In the genomic region with DNA sequence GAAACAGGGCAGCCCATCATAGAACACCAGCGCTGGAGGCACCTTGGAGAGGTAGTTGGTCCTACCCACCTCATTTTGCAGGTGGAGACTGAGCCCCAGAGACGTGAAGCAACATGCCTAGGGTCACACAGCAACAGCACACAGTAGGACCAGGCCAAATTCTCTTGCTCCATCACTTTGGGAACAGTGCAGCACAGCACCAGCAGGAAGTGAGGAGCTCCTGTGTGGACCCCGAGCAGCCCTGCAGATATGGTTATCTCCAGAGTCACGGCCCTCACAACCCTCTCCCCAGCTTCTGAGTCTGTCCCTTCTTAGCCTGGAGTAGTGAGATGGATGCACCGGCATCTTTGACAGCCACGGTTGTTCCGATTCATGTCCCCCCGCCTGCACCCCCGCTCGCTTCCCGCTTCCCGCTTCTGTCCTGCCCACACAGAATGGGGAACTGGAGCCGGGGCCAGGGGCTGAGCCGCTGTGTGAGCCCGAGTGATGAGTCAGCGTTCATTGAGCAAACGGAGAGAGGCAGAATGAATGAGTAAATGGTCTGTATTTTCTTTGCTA, we compare ENCODE assay signal across 1 cellular context.
A peak's percentile ranks its signal among the peaks of the same experiment; 100 is the strongest.
TF ChIP-seq lines count a peak whose summit lies in the region.

No MANE protein-coding gene starts in this region.

TF ChIP-seq in K562, 482 proteins besides CTCF, POLR2A, EP300 and RAD21 (continued from another document and continues in another):
- TF ChIP-seq, protein P1, sequence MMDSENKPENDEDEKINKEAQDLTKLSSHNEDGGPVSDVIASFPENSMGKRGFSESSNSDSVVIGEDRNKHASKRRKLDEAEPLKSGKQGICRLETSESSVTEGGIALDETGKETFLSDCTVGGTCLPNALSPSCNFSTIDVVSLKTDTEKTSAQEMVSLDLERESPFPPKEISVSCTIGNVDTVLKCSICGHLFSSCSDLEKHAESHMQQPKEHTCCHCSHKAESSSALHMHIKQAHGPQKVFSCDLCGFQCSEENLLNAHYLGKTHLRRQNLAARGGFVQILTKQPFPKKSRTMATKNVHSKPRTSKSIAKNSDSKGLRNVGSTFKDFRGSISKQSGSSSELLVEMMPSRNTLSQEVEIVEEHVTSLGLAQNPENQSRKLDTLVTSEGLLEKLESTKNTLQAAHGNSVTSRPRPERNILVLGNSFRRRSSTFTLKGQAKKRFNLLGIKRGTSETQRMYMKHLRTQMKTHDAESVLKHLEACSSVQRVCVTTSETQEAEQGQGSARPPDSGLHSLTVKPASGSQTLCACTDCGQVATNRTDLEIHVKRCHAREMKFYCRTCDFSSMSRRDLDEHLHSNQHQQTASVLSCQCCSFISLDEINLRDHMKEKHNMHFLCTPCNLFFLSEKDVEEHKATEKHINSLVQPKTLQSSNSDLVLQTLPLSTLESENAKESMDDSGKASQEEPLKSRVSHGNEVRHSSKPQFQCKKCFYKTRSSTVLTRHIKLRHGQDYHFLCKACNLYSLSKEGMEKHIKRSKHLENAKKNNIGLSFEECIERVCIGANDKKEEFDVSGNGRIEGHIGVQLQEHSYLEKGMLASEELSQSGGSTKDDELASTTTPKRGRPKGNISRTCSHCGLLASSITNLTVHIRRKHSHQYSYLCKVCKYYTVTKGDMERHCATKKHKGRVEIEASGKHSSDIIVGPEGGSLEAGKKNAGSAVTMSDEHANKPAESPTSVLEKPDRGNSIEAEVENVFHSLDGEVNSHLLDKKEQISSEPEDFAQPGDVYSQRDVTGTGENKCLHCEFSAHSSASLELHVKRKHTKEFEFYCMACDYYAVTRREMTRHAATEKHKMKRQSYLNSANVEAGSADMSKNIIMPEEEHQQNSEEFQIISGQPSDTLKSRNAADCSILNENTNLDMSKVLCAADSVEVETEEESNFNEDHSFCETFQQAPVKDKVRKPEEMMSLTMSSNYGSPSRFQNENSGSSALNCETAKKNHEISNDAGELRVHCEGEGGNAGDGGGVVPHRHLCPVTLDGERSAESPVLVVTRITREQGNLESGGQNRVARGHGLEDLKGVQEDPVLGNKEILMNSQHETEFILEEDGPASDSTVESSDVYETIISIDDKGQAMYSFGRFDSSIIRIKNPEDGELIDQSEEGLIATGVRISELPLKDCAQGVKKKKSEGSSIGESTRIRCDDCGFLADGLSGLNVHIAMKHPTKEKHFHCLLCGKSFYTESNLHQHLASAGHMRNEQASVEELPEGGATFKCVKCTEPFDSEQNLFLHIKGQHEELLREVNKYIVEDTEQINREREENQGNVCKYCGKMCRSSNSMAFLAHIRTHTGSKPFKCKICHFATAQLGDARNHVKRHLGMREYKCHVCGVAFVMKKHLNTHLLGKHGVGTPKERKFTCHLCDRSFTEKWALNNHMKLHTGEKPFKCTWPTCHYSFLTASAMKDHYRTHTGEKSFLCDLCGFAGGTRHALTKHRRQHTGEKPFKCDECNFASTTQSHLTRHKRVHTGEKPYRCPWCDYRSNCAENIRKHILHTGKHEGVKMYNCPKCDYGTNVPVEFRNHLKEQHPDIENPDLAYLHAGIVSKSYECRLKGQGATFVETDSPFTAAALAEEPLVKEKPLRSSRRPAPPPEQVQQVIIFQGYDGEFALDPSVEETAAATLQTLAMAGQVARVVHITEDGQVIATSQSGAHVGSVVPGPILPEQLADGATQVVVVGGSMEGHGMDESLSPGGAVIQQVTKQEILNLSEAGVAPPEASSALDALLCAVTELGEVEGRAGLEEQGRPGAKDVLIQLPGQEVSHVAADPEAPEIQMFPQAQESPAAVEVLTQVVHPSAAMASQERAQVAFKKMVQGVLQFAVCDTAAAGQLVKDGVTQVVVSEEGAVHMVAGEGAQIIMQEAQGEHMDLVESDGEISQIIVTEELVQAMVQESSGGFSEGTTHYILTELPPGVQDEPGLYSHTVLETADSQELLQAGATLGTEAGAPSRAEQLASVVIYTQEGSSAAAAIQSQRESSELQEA (IDR thresholded peaks at IDR 0.05; ENCODE audit: low read depth): no peak
- TF ChIP-seq, protein P2, sequence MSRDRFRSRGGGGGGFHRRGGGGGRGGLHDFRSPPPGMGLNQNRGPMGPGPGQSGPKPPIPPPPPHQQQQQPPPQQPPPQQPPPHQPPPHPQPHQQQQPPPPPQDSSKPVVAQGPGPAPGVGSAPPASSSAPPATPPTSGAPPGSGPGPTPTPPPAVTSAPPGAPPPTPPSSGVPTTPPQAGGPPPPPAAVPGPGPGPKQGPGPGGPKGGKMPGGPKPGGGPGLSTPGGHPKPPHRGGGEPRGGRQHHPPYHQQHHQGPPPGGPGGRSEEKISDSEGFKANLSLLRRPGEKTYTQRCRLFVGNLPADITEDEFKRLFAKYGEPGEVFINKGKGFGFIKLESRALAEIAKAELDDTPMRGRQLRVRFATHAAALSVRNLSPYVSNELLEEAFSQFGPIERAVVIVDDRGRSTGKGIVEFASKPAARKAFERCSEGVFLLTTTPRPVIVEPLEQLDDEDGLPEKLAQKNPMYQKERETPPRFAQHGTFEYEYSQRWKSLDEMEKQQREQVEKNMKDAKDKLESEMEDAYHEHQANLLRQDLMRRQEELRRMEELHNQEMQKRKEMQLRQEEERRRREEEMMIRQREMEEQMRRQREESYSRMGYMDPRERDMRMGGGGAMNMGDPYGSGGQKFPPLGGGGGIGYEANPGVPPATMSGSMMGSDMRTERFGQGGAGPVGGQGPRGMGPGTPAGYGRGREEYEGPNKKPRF (IDR thresholded peaks at IDR 0.05; ENCODE audit: low read depth, low read length): no peak
- TF ChIP-seq CREBBP (IDR thresholded peaks at IDR 0.05; ENCODE audit: low read depth, low read length) (no peak), GTF2E2 (tag; IDR thresholded peaks at IDR 0.05) (no peak), PTTG1 (tag; IDR thresholded peaks at IDR 0.05; ENCODE audit: low read depth) (no peak), PPARD (CRISPR knock-in tag; IDR thresholded peaks at IDR 0.05) (no peak), TFAM (CRISPR knock-in tag; conservative IDR thresholded peaks at IDR 0.05) (no peak), CBX8 (IDR thresholded peaks at IDR 0.05; ENCODE audit: borderline replicate concordance, extremely low read depth, low read depth, low read length, poor library complexity, severe bottlenecking) (no peak), SNRNP70 (optimal IDR thresholded peaks at IDR 0.05; ENCODE audit: low read depth, low read length) (no peak), ZNF644 (tag; IDR thresholded peaks at IDR 0.05; ENCODE audit: low read depth) (no peak), ZSCAN32 (CRISPR knock-in tag; IDR thresholded peaks at IDR 0.05) (no peak), NFE2 (IDR thresholded peaks at IDR 0.05; ENCODE audit: low read depth) (peak; percentile 93), SNIP1 (IDR thresholded peaks at IDR 0.05; ENCODE audit: low read depth) (no peak), CCAR2 (IDR thresholded peaks at IDR 0.05; ENCODE audit: low read depth, low read length) (no peak), GATAD2A (IDR thresholded peaks at IDR 0.05) (no peak), MAFK (IDR thresholded peaks at IDR 0.05; ENCODE audit: low read length) (peak; percentile 95), PHF8 (IDR thresholded peaks at IDR 0.05; ENCODE audit: borderline replicate concordance, low read length) (no peak)
- TF ChIP-seq, protein P3, sequence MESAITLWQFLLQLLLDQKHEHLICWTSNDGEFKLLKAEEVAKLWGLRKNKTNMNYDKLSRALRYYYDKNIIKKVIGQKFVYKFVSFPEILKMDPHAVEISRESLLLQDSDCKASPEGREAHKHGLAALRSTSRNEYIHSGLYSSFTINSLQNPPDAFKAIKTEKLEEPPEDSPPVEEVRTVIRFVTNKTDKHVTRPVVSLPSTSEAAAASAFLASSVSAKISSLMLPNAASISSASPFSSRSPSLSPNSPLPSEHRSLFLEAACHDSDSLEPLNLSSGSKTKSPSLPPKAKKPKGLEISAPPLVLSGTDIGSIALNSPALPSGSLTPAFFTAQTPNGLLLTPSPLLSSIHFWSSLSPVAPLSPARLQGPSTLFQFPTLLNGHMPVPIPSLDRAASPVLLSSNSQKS (CRISPR knock-in tag; IDR thresholded peaks at IDR 0.05): no peak
- TF ChIP-seq, protein P4, sequence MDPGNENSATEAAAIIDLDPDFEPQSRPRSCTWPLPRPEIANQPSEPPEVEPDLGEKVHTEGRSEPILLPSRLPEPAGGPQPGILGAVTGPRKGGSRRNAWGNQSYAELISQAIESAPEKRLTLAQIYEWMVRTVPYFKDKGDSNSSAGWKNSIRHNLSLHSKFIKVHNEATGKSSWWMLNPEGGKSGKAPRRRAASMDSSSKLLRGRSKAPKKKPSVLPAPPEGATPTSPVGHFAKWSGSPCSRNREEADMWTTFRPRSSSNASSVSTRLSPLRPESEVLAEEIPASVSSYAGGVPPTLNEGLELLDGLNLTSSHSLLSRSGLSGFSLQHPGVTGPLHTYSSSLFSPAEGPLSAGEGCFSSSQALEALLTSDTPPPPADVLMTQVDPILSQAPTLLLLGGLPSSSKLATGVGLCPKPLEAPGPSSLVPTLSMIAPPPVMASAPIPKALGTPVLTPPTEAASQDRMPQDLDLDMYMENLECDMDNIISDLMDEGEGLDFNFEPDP (CRISPR knock-in tag; IDR thresholded peaks at IDR 0.05): no peak
- TF ChIP-seq, protein P5, sequence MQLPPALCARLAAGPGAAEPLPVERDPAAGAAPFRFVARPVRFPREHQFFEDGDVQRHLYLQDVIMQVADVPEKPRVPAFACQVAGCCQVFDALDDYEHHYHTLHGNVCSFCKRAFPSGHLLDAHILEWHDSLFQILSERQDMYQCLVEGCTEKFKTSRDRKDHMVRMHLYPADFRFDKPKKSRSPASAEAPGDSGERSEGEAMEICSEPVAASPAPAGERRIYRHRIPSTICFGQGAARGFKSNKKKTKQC (CRISPR knock-in tag; IDR thresholded peaks at IDR 0.05): no peak
- TF ChIP-seq, protein P6, sequence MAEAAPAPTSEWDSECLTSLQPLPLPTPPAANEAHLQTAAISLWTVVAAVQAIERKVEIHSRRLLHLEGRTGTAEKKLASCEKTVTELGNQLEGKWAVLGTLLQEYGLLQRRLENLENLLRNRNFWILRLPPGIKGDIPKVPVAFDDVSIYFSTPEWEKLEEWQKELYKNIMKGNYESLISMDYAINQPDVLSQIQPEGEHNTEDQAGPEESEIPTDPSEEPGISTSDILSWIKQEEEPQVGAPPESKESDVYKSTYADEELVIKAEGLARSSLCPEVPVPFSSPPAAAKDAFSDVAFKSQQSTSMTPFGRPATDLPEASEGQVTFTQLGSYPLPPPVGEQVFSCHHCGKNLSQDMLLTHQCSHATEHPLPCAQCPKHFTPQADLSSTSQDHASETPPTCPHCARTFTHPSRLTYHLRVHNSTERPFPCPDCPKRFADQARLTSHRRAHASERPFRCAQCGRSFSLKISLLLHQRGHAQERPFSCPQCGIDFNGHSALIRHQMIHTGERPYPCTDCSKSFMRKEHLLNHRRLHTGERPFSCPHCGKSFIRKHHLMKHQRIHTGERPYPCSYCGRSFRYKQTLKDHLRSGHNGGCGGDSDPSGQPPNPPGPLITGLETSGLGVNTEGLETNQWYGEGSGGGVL (CRISPR knock-in tag; IDR thresholded peaks at IDR 0.05): no peak
- TF ChIP-seq, protein P7, sequence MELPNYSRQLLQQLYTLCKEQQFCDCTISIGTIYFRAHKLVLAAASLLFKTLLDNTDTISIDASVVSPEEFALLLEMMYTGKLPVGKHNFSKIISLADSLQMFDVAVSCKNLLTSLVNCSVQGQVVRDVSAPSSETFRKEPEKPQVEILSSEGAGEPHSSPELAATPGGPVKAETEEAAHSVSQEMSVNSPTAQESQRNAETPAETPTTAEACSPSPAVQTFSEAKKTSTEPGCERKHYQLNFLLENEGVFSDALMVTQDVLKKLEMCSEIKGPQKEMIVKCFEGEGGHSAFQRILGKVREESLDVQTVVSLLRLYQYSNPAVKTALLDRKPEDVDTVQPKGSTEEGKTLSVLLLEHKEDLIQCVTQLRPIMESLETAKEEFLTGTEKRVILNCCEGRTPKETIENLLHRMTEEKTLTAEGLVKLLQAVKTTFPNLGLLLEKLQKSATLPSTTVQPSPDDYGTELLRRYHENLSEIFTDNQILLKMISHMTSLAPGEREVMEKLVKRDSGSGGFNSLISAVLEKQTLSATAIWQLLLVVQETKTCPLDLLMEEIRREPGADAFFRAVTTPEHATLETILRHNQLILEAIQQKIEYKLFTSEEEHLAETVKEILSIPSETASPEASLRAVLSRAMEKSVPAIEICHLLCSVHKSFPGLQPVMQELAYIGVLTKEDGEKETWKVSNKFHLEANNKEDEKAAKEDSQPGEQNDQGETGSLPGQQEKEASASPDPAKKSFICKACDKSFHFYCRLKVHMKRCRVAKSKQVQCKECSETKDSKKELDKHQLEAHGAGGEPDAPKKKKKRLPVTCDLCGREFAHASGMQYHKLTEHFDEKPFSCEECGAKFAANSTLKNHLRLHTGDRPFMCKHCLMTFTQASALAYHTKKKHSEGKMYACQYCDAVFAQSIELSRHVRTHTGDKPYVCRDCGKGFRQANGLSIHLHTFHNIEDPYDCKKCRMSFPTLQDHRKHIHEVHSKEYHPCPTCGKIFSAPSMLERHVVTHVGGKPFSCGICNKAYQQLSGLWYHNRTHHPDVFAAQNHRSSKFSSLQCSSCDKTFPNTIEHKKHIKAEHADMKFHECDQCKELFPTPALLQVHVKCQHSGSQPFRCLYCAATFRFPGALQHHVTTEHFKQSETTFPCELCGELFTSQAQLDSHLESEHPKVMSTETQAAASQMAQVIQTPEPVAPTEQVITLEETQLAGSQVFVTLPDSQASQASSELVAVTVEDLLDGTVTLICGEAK (IDR thresholded peaks at IDR 0.05): no peak
- TF ChIP-seq, protein P7 (CRISPR knock-in tag; IDR thresholded peaks at IDR 0.05): no peak
- TF ChIP-seq, protein P8, sequence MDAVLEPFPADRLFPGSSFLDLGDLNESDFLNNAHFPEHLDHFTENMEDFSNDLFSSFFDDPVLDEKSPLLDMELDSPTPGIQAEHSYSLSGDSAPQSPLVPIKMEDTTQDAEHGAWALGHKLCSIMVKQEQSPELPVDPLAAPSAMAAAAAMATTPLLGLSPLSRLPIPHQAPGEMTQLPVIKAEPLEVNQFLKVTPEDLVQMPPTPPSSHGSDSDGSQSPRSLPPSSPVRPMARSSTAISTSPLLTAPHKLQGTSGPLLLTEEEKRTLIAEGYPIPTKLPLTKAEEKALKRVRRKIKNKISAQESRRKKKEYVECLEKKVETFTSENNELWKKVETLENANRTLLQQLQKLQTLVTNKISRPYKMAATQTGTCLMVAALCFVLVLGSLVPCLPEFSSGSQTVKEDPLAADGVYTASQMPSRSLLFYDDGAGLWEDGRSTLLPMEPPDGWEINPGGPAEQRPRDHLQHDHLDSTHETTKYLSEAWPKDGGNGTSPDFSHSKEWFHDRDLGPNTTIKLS (IDR thresholded peaks at IDR 0.05; ENCODE audit: borderline replicate concordance, low read depth): no peak
